ENCODE assay signal across 1 cellular context in genomic region chr14:20516921-20517320, GRCh38.
TF ChIP-seq lines count a peak whose summit lies in the region.

No MANE protein-coding gene starts in this region.

TF ChIP-seq in IMR-90, 13 proteins besides CTCF, POLR2A, EP300 and RAD21 (continued from another document):
- TF ChIP-seq ELK1 (IDR thresholded peaks at IDR 0.05; ENCODE audit: borderline replicate concordance, low read depth, low read length) (no peak), MAFK (IDR thresholded peaks at IDR 0.05; ENCODE audit: low read depth, low read length) (no peak), BHLHE40 (IDR thresholded peaks at IDR 0.05; ENCODE audit: low read depth, low read length) (no peak), USF2 (IDR thresholded peaks at IDR 0.05; ENCODE audit: low read depth, low read length) (no peak), MXI1 (IDR thresholded peaks at IDR 0.05; ENCODE audit: borderline replicate concordance, low read depth, low read length) (no peak), RCOR1 (IDR thresholded peaks at IDR 0.05; ENCODE audit: insufficient replicate concordance, low read length) (no peak)
